11 cellular contexts compared by ENCODE assay signal in the genomic region with DNA sequence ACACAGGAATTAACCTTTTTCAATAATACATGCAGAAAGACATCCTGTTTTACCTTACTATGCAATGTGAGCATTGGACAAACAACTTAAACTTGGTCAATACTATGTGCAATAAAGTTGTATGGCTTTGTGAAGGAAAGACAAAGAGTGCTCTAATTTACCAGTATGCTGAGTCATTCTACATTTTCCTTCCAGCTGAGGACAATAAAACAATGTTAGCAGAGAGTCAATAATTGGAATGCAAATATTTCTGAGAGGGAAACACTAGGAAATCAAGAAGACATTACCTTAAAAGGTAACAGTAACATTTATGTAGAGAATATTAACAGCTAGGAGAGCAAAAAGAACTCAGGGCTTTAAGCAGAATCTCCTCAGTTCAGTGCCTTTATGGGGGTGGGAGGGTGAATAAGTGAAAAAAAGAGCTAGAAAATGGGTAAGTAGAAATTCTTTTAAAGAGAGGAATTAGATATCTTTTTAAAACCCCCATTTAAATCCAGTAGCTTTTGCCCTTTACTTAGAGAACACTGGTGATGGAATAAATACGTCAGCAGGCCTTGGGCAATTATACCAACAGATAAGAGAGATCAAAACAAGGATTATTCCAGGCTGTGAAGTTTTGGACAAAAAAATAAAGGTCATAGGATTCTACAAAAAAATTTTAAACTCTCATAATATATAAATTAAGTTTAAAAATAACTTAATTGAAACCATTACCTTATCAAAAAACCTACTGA. TPM values are rescaled to one million over a fixed set of nuclear protein-coding genes. Genes with fewer than 3 reads are reported as not detected.
DNase-seq lines count a peak whose midpoint lies in the region; ATAC-seq, FAIRE-seq and TF ChIP-seq lines count a peak whose summit lies in the region.
"Had no signal": no experiment of that assay in that cellular context is flagged by ENCODE, and none has a peak within 500 bp of the region (broad histone marks: within the 10 kb centered on the region; RNA-seq: fewer than 3 reads in every experiment).

No MANE protein-coding gene starts in this region.

- intact Hi-C loops in upper lobe of right lung (cut with DNase I) = no loop called here

- FAIRE-seq in GM19239 (lab: Jason Lieb, UNC) = peak; percentile 74

- no peaks in the 10 kb centered on the region for H3K9me3 ChIP-seq in upper lobe of right lung
- H3K9me3 ChIP-seq: gastroesophageal sphincter had no signal

- peaks cover 5% of the 10 kb centered on the region for H3K36me3 ChIP-seq in upper lobe of right lung

- no peaks in the 10 kb centered on the region for H3K27me3 ChIP-seq in upper lobe of right lung
- H3K27me3 ChIP-seq: gastroesophageal sphincter had no signal

- H3K4me1 ChIP-seq in upper lobe of right lung = no peaks in the 10 kb centered on the region
- H3K4me1 ChIP-seq: gastroesophageal sphincter had no signal

- DNase-seq in GM19239 (ENCODE audit: insufficient read length, low spot score) (no peak), NCI-H460 (ENCODE audit: extremely low read depth, low read depth) (peak; percentile 43), epithelial cell of esophagus (ENCODE audit: low read depth) (peak; percentile 33), pons (ENCODE audit: low spot score) (peak; percentile 77), mesenteric fat pad (ENCODE audit: low spot score) (no peak), upper lobe of right lung (no peak)
- DNase-seq: activated T-cell treated with anti-CD3 and anti-CD28 coated beads, Interleukin-2, amount 50 U/mL, for 48 hours had no signal

- no peak for TF ChIP-seq CTCF in epithelial cell of esophagus (IDR thresholded peaks at IDR 0.05; ENCODE audit: insufficient read depth, low read depth, low read length, missing control alignments)
- no peak for TF ChIP-seq CTCF in upper lobe of right lung (IDR thresholded peaks at IDR 0.05)

- ATAC-seq in HG02642 (IDR thresholded peaks at IDR 0.05; ENCODE audit: poor library complexity, unreplicated experiment) (no peak), GM18907 (IDR thresholded peaks at IDR 0.05; ENCODE audit: unreplicated experiment) (no peak), upper lobe of right lung (no peak)
- ATAC-seq: gastroesophageal sphincter, Panc1 had no signal

- no peak overlapping the region for H3K27ac ChIP-seq in upper lobe of right lung
- H3K27ac ChIP-seq: gastroesophageal sphincter had no signal

- no peak overlapping the region for H3K4me3 ChIP-seq in epithelial cell of esophagus (ENCODE audit: low read length)
- H3K4me3 ChIP-seq in upper lobe of right lung = no peak overlapping the region
- H3K4me3 ChIP-seq: gastroesophageal sphincter had no signal

RNA-seq across cellular contexts. Expression of gene HGD, which starts 11.6 kb away (rescaled TPM):
- 1.3 and 2.2 TPM in 2 replicates for total RNA-seq in NCI-H460 (2014; rRNA removed; shearing (Covaris generic))
- 1.1 and 4.6 TPM in 2 replicates for polyA plus RNA-seq in NCI-H460 (2014; cell fraction: nucleus; rRNA removed)
- total RNA-seq in mesenteric fat pad (0.80 TPM), upper lobe of right lung (3.2 TPM)
- total RNA-seq: gastroesophageal sphincter had no signal

RNA-seq across cellular contexts. Expression of gene RABL3, which starts 48.7 kb away (rescaled TPM):
- 15.1 and 21.2 TPM in 2 replicates for total RNA-seq in NCI-H460 (2014; rRNA removed; shearing (Covaris generic))
- 7.0 and 7.8 TPM in 2 replicates for polyA plus RNA-seq in NCI-H460 (2014; cell fraction: nucleus; rRNA removed)
- total RNA-seq in mesenteric fat pad (29.6 TPM), upper lobe of right lung (17.2 TPM)

RNA-seq across cellular contexts. Expression of gene GTF2E1, which starts 48.9 kb away (rescaled TPM):
- 16.9 and 19.1 TPM in 2 replicates for total RNA-seq in NCI-H460 (2014; rRNA removed; shearing (Covaris generic))
- polyA plus RNA-seq in NCI-H460 (2014; cell fraction: nucleus; rRNA removed) = 7.1 and 8.7 TPM in 2 replicates
- total RNA-seq in mesenteric fat pad = 12.8 TPM
- 16.8 TPM for total RNA-seq in upper lobe of right lung

Comparison
In these comparisons a context has a peak if more than half of its experiments do, and no peak if none do; other contexts are left out.
1. DNase-seq: peak in NCI-H460 (single experiment), epithelial cell of esophagus (single experiment) and pons (single experiment); none in GM19239 (single experiment), mesenteric fat pad (single experiment) and upper lobe of right lung (single experiment).